ENCODE assay signal across 32 cellular contexts in genomic region chr3:449711-450110, GRCh38.
"Had no signal": no experiment of that assay in that cellular context is flagged by ENCODE, and none has a peak within 500 bp of the region (broad histone marks: within the 10 kb centered on the region; RNA-seq: fewer than 3 reads in every experiment).

No MANE protein-coding gene starts in this region.

- H3K36me3 ChIP-seq: adrenal gland, brain microvascular endothelial cell, breast epithelium had no signal

- H3K4me3 ChIP-seq: adrenal gland, body of pancreas, breast epithelium had no signal

- DNase-seq: activated B cell treated with CpG ODN at 0.5 μM for 24 hours; activated CD4-positive, alpha-beta memory T cell treated with anti-CD3 and anti-CD28 coated beads for 36 hours; activated CD4-positive, alpha-beta T cell treated with anti-CD3 and anti-CD28 coated beads for 4 hours; activated CD4-positive, alpha-beta T cell treated with anti-CD3 and anti-CD28 coated beads, Interleukin-2, amount 10 ng/mL, durations not matched to agents 7 days and 5 days; activated CD4-positive, CD25-positive, alpha-beta regulatory T cell treated with anti-CD3 and anti-CD28 coated beads, Interleukin-2, amount 50 U/mL, for 72 hours; activated CD8-positive, alpha-beta memory T cell treated with anti-CD3 and anti-CD28 coated beads, Interleukin-2, amount 50 U/mL, for 4 hours; activated CD8-positive, alpha-beta T cell treated with anti-CD3 and anti-CD28 coated beads for 36 hours; activated effector memory CD4-positive, alpha-beta T cell treated with anti-CD3 and anti-CD28 coated beads, Interleukin-2, amount 50 U/mL, for 16 hours; activated gamma-delta T cell treated with Interleukin-2 at 50 U/mL for 16 hours; activated naive CD4-positive, alpha-beta T cell; activated naive CD4-positive, alpha-beta T cell treated with anti-CD3 and anti-CD28 coated beads for 36 hours; activated naive CD4-positive, alpha-beta T cell treated with anti-CD3 and anti-CD28 coated beads, Interleukin-2, amount 50 U/mL, for 16 hours; activated naive CD8-positive, alpha-beta T cell treated with anti-CD3 and anti-CD28 coated beads for 36 hours; activated T-cell treated with anti-CD3 and anti-CD28 coated beads for 4 hours; activated T-cell treated with anti-CD3 and anti-CD28 coated beads, Interleukin-2, amount 50 U/mL, for 1 hour; activated T-cell treated with anti-CD3 and anti-CD28 coated beads, Interleukin-2, amount 50 U/mL, for 4 hours; activated T-cell treated with anti-CD3 and anti-CD28 coated beads, Interleukin-2, amount 50 U/mL, for 72 hours; adrenal gland; amniotic stem cell; aorta; body of pancreas; brain microvascular endothelial cell; central memory CD4-positive, alpha-beta T cell; T-helper 1 cell; T-helper 2 cell; T-helper 9 cell had no signal

- H3K4me1 ChIP-seq: adrenal gland, body of pancreas, breast epithelium had no signal

- H3K27me3 ChIP-seq: adrenal gland, body of pancreas, brain microvascular endothelial cell, breast epithelium had no signal

- H3K9me3 ChIP-seq: adrenal gland, body of pancreas, breast epithelium had no signal

- H3K27ac ChIP-seq: adrenal gland, body of pancreas, brain microvascular endothelial cell, breast epithelium, VCaP had no signal

- FAIRE-seq: astrocyte, TTC549 had no signal

- ATAC-seq: activated CD8-positive, alpha-beta T cell treated with anti-CD3 and anti-CD28 coated beads for 36 hours; activated naive CD4-positive, alpha-beta T cell treated with anti-CD3 and anti-CD28 coated beads, Interleukin-2, amount 50 U/mL, for 72 hours; activated T-cell treated with anti-CD3 and anti-CD28 coated beads, Interleukin-2, amount 50 U/mL, for 4 hours; activated T-cell treated with anti-CD3 and anti-CD28 coated beads, Interleukin-2, amount 50 U/mL, for 72 hours; activated T-helper 17 cell treated with anti-CD3 and anti-CD28 coated beads, Interleukin-2, amount 50 U/mL, for 72 hours; body of pancreas had no signal
